ENCODE assay signal across 9 cellular contexts in the genomic region with DNA sequence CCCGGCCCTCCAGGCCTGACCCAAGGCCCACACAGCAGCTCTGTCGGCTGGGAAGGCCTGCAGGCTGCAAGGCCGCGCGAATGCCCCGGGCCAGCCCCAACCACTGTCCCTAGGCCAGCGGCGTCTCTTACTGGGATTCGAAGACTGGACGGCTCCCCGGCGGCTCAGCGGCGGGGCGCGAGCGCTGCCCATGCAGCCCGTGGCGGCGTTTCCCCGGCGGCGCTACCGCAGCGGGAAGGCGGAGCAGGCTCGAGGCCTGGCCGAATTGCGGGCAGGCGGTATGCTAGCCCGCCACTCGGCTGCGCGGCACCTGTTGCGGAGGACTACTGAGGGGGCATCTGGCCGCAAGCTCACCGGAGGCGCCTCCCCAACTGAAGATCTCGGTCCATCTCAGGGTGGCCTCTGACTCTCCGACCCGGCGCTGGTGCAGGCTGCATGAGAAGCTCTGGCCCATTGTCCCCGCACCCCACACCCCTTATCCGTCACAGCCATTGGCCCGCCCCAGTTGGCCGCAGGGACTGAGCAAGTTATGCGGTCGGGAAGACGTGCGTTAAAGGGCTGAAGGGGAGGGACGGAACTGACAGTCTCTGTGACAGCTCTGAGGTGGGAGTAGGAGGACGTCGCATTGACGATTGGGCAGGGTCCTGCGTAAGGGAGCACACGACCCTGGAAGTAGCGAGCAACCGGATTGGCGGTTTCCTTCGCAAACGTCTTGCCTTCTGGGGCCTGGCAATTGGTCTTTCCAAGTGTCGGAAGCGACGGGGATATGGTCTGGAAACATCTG.
DNase-seq lines count a peak whose midpoint lies in the region; ATAC-seq, FAIRE-seq and TF ChIP-seq lines count a peak whose summit lies in the region.
"Had no signal": no experiment of that assay in that cellular context is flagged by ENCODE, and none has a peak within 500 bp of the region (broad histone marks: within the 10 kb centered on the region; RNA-seq: fewer than 3 reads in every experiment).

No MANE protein-coding gene starts in this region.

- H3K4me1 ChIP-seq in kidney (ENCODE audit: control insufficient read depth in 1 of 2, insufficient read depth in 1 of 2, low read depth in 1 of 2, low read length in 2 of 2) (peaks cover 0 to 2% of the 10 kb centered on the region in 2 donors), tibial artery (peaks cover 0 to 4% (median 0%) of the 10 kb centered on the region in 4 donors), osteoblast (ENCODE audit: insufficient read depth, low read length) (no peaks in the 10 kb centered on the region)

- H3K36me3 Mint-ChIP-seq in activated naive CD4-positive, alpha-beta T cell treated with anti-CD3 and anti-CD28 coated beads for 36 hours (ENCODE audit: low read depth) = peaks cover 3% of the 10 kb centered on the region
- H3K36me3 Mint-ChIP-seq in activated naive CD8-positive, alpha-beta T cell = no peaks in the 10 kb centered on the region

- peak; percentile 70 for DNase-seq in activated naive CD4-positive, alpha-beta T cell treated with anti-CD3 and anti-CD28 coated beads for 36 hours
- no peak for DNase-seq in activated naive CD4-positive, alpha-beta T cell treated with Interleukin-2 at 50 U/mL for 16 hours
- DNase-seq in kidney = no peak
- peak; percentile 71 to 81 for DNase-seq in tibial artery
- no peak for DNase-seq in osteoblast (ENCODE audit: insufficient read length, low spot score, missing footprints)

- CTCF ChIA-PET in activated naive CD4-positive, alpha-beta T cell treated with anti-CD3 and anti-CD28 coated beads for 36 hours (lab: Charles Lee) = no interaction called here

- H3K9me3 Mint-ChIP-seq in activated naive CD4-positive, alpha-beta T cell treated with anti-CD3 and anti-CD28 coated beads for 36 hours = no peaks in the 10 kb centered on the region
- H3K9me3 Mint-ChIP-seq in activated naive CD8-positive, alpha-beta T cell (ENCODE audit: low read depth) = no peaks in the 10 kb centered on the region

- H3K27ac Mint-ChIP-seq in activated naive CD4-positive, alpha-beta T cell treated with anti-CD3 and anti-CD28 coated beads for 36 hours = peak overlapping the region; percentile 69
- peak overlapping the region; percentile 89 for H3K27ac Mint-ChIP-seq in activated naive CD8-positive, alpha-beta T cell

- no peak overlapping the region for H3K4me2 ChIP-seq in osteoblast (ENCODE audit: insufficient read depth, low read length)

- peak overlapping the region; percentile 53 to 69 for H3K4me3 ChIP-seq in kidney (ENCODE audit: low read length in 2 of 2)
- H3K4me3 ChIP-seq in tibial artery = peak overlapping the region; percentile 77 to 80
- no peak overlapping the region for H3K4me3 ChIP-seq in osteoblast (ENCODE audit: insufficient read depth, low read length)

- H3K36me3 ChIP-seq in kidney (ENCODE audit: control insufficient read depth in 1 of 2, insufficient read depth in 2 of 2, low read length in 2 of 2) (no peaks in the 10 kb centered on the region), tibial artery (no peaks in the 10 kb centered on the region), osteoblast (ENCODE audit: insufficient read depth, low read length) (no peaks in the 10 kb centered on the region)

- ATAC-seq in HG03025 (IDR thresholded peaks at IDR 0.05; ENCODE audit: low FRiP score, unreplicated experiment) (no peak), HG02571 (IDR thresholded peaks at IDR 0.05; ENCODE audit: unreplicated experiment) (no peak)

- intact Hi-C loops in activated naive CD4-positive, alpha-beta T cell treated with anti-CD3 and anti-CD28 coated beads for 36 hours (cut with micrococcal nuclease) = loop anchor here (2.0 to 10.0 kb wide), 6 partner anchors 54 to 668 kb away; a partner anchor contains a TSS
- intact Hi-C loops in kidney (cut with DNase I) (no loop called here), tibial artery (cut with DNase I; ENCODE audit: low total_unique reads) (no loop called here)

- no peaks in the 10 kb centered on the region for H3K9me3 ChIP-seq in kidney (ENCODE audit: control insufficient read depth in 1 of 2, low read length in 2 of 2)
- H3K9me3 ChIP-seq in tibial artery = no peaks in the 10 kb centered on the region
- no peaks in the 10 kb centered on the region for H3K9me3 ChIP-seq in osteoblast (ENCODE audit: low read depth, low read length)

- H3K27me3 ChIP-seq in tibial artery (no peaks in the 10 kb centered on the region), osteoblast (ENCODE audit: insufficient read depth, low read length) (no peaks in the 10 kb centered on the region)

- no peak for TF ChIP-seq CTCF in kidney (IDR thresholded peaks at IDR 0.05; ENCODE audit: borderline replicate concordance, extremely low read depth, insufficient read depth)
- no peak for TF ChIP-seq CTCF in tibial artery (IDR thresholded peaks at IDR 0.05)
- TF ChIP-seq CTCF in osteoblast (IDR thresholded peaks at IDR 0.05; ENCODE audit: extremely low read depth, low read depth, low read length) = no peak

- no peaks in the 10 kb centered on the region for H3K79me2 ChIP-seq in osteoblast (ENCODE audit: insufficient read depth, low read length)

- H3K4me1 Mint-ChIP-seq in activated naive CD4-positive, alpha-beta T cell treated with anti-CD3 and anti-CD28 coated beads for 36 hours (ENCODE audit: low read depth) = peaks cover 4% of the 10 kb centered on the region
- H3K4me1 Mint-ChIP-seq in activated naive CD8-positive, alpha-beta T cell (ENCODE audit: low read depth) = peaks cover 9% of the 10 kb centered on the region

- peak overlapping the region; percentile 55 to 67 for H3K9ac ChIP-seq in kidney (ENCODE audit: low read length in 2 of 2)

- no peak for FAIRE-seq in kidney (lab: Jason Lieb, UNC)
- FAIRE-seq: D721Med had no signal

- no peak overlapping the region for H2AFZ ChIP-seq in osteoblast (ENCODE audit: low read length)

- peak overlapping the region; percentile 80 for H3K4me3 Mint-ChIP-seq in activated naive CD4-positive, alpha-beta T cell treated with anti-CD3 and anti-CD28 coated beads for 36 hours
- H3K4me3 Mint-ChIP-seq in activated naive CD8-positive, alpha-beta T cell = peak overlapping the region; percentile 92

- H3K27ac ChIP-seq in kidney (ENCODE audit: low read depth in 2 of 2, low read length in 2 of 2) (peak overlapping the region; percentile 82 to 89), tibial artery (peak overlapping the region; percentile 86 to 90), osteoblast (ENCODE audit: low read depth, low read length) (no peak overlapping the region)

- no peaks in the 10 kb centered on the region for H3K27me3 Mint-ChIP-seq in activated naive CD4-positive, alpha-beta T cell treated with anti-CD3 and anti-CD28 coated beads for 36 hours (ENCODE audit: low read depth)
- no peaks in the 10 kb centered on the region for H3K27me3 Mint-ChIP-seq in activated naive CD8-positive, alpha-beta T cell

- no peaks in the 10 kb centered on the region for H4K20me1 ChIP-seq in osteoblast (ENCODE audit: insufficient read depth, low read length)

Comparison
In these comparisons a context has a peak if more than half of its experiments do, and no peak if none do; other contexts are left out.
1. DNase-seq: peak in activated naive CD4-positive, alpha-beta T cell treated with anti-CD3 and anti-CD28 coated beads for 36 hours (single experiment) and tibial artery (2 of 2); none in activated naive CD4-positive, alpha-beta T cell treated with Interleukin-2 at 50 U/mL for 16 hours (single experiment), kidney (single experiment) and osteoblast (single experiment).